8 cellular contexts compared by ENCODE assay signal in the genomic region with DNA sequence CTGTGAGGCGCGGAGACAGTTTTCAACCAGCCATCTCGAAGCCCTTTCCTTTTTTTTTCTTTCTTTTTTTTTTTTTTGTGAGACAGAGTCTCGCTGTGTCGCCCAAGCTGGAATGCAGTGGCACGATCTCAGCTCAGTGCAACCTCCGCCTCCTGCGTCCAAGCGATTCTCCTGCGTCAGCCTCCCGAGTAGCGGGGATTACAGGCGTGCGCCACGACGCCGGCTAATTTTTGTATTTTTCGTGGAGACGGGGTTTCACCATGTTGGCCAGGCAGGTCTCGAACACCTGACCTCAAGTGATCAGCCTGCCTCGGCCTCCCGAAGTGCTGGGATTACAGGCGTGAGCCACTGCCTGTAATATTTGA. TPM values are rescaled to one million over a fixed set of nuclear protein-coding genes. Genes with fewer than 3 reads are reported as not detected.
DNase-seq lines count a peak whose midpoint lies in the region; ATAC-seq, FAIRE-seq and TF ChIP-seq lines count a peak whose summit lies in the region.
"Not testable (repeated sequence)": the region's sequence is repeated elsewhere in the genome, so short reads cannot be mapped to it uniquely, and the experiment has no call there.

No MANE protein-coding gene starts in this region.

- in situ Hi-C loops in astrocyte of the spinal cord (cut with HindIII; ENCODE audit: low sequenced_read_pairs) = not testable (repeated sequence)

- not testable (repeated sequence) for TF ChIP-seq CTCF in AG04449 (IDR thresholded peaks at IDR 0.05; ENCODE audit: insufficient read depth, low read length, missing control alignments); WI38 (IDR thresholded peaks at IDR 0.05; ENCODE audit: low read depth, low read length); astrocyte of the spinal cord (IDR thresholded peaks at IDR 0.05; ENCODE audit: low read depth, low read length); esophagus muscularis mucosa (IDR thresholded peaks at IDR 0.05); keratinocyte (optimal IDR thresholded peaks at IDR 0.05 in 1 of 3, IDR thresholded peaks at IDR 0.05 in 1 of 3, conservative IDR thresholded peaks at IDR 0.05 in 1 of 3; ENCODE audit: extremely low read depth in 1 of 3, insufficient read depth in 2 of 3, low read length in 3 of 3); natural killer cell (IDR thresholded peaks at IDR 0.05); smooth muscle cell (IDR thresholded peaks at IDR 0.05; ENCODE audit: borderline replicate concordance, insufficient read depth, poor library complexity, severe bottlenecking)

- peaks cover 11% of the 10 kb centered on the region for H3K4me1 ChIP-seq in HUES64 (ENCODE audit: insufficient read depth, low read length)
- peaks cover 21 to 48% (median 45%) of the 10 kb centered on the region in 4 donors for H3K4me1 ChIP-seq in esophagus muscularis mucosa
- peaks cover 11% of the 10 kb centered on the region for H3K4me1 ChIP-seq in keratinocyte (ENCODE audit: control insufficient read depth, extremely low read depth, insufficient read depth, low read length)
- peaks cover 15% of the 10 kb centered on the region for H3K4me1 ChIP-seq in smooth muscle cell (ENCODE audit: low read depth)

- WGBS in HUES64 = 5% methylated on average over 21 of the region's 23 CpGs
- 12% methylated on average over 23 of the region's 23 CpGs for WGBS in esophagus muscularis mucosa
- 7% methylated on average over 23 of the region's 23 CpGs for WGBS in smooth muscle cell (ENCODE audit: low lambda C conversion rate)

- H3K9ac ChIP-seq in HUES64 (ENCODE audit: low read depth, low read length) = peak overlapping the region; percentile 78
- H3K9ac ChIP-seq in keratinocyte (ENCODE audit: control insufficient read depth, extremely low read depth, insufficient read depth, low read length) = peak overlapping the region; percentile 90
- peak overlapping the region; percentile 98 for H3K9ac ChIP-seq in smooth muscle cell (ENCODE audit: low read depth)

- not testable (repeated sequence) for ATAC-seq in natural killer cell

- dilution Hi-C loops in keratinocyte (cut with MboI; ENCODE audit: extremely low pct_ligation_motif_present, low sequenced_read_pairs) = not testable (repeated sequence)

- peak overlapping the region; percentile 68 for H3K4me3 ChIP-seq in AG04449 (ENCODE audit: low read depth, low read length)
- H3K4me3 ChIP-seq in HUES64 (ENCODE audit: low read length) = peak overlapping the region; percentile 65
- H3K4me3 ChIP-seq in WI38 (ENCODE audit: low read depth, low read length) = peak overlapping the region; percentile 68
- H3K4me3 ChIP-seq in astrocyte of the spinal cord (ENCODE audit: low read depth, low read length) = peak overlapping the region; percentile 55
- H3K4me3 ChIP-seq in esophagus muscularis mucosa = peak overlapping the region; percentile 80 to 94 (median 88)
- H3K4me3 ChIP-seq in keratinocyte (ENCODE audit: control insufficient read depth in 2 of 3, extremely low read depth in 1 of 3, insufficient read depth in 2 of 3, low read depth in 1 of 3, low read length in 3 of 3) = peak overlapping the region; percentile 50 to 75 (median 71)
- H3K4me3 ChIP-seq in smooth muscle cell = peak overlapping the region; percentile 75

- POLR2A ChIA-PET in AG04449 (lab: Yijun Ruan, JAX) = interaction anchor here (0.8 kb wide), 1 partner anchor 259 kb away, joined by 3 read pairs; no protein-coding TSS in a partner anchor

- CTCF ChIA-PET in AG04449 (lab: Yijun Ruan, JAX) = not testable (repeated sequence)

- peak overlapping the region; percentile 81 for H2AFZ ChIP-seq in keratinocyte (ENCODE audit: control insufficient read depth, low read length)
- peak overlapping the region; percentile 78 for H2AFZ ChIP-seq in smooth muscle cell (ENCODE audit: low read depth)

- FAIRE-seq in keratinocyte (lab: Jason Lieb, UNC) = not testable (repeated sequence)

- not testable (repeated sequence) for TF ChIP-seq POLR2A in esophagus muscularis mucosa (IDR thresholded peaks at IDR 0.05; ENCODE audit: low read depth)

- peak overlapping the region in 1 of 2 donors; percentile 84 for H3K27ac Mint-ChIP-seq in natural killer cell

- peaks cover 13% of the 10 kb centered on the region for H3F3A ChIP-seq in smooth muscle cell (ENCODE audit: low read depth)

- peaks cover 53 to 60% of the 10 kb centered on the region in 2 donors for H3K27me3 Mint-ChIP-seq in natural killer cell (ENCODE audit: low read depth in 2 of 2)

- not testable (repeated sequence) for H3K36me3 Mint-ChIP-seq in natural killer cell

- H3K9me1 ChIP-seq in keratinocyte (ENCODE audit: control insufficient read depth, extremely low read depth, insufficient read depth, low read length) = not testable (repeated sequence)

- H4K20me1 ChIP-seq in keratinocyte (ENCODE audit: control insufficient read depth, extremely low read depth, insufficient read depth, low read length) = not testable (repeated sequence)
- peaks cover 30% of the 10 kb centered on the region for H4K20me1 ChIP-seq in smooth muscle cell (ENCODE audit: low read depth)

- not testable (repeated sequence) for H3K9me3 ChIP-seq in HUES64 (ENCODE audit: insufficient read depth, low read depth, low read length); esophagus muscularis mucosa; keratinocyte (ENCODE audit: control insufficient read depth, low read depth, low read length); smooth muscle cell (replicated peaks; ENCODE audit: low read depth)

- H3K27ac ChIP-seq in HUES64 (ENCODE audit: low read depth, low read length) = not testable (repeated sequence)
- H3K27ac ChIP-seq in esophagus muscularis mucosa (replicated peaks in 1 of 4) (peak overlapping the region; percentile 94 to 96 (median 95)), keratinocyte (ENCODE audit: control insufficient read depth, insufficient read depth, low read length) (peak overlapping the region; percentile 86), smooth muscle cell (ENCODE audit: low read depth) (peak overlapping the region; percentile 89)

- H3K36me3 ChIP-seq in HUES64 (ENCODE audit: insufficient read depth, low read length); smooth muscle cell (ENCODE audit: low read depth): not testable (repeated sequence)
- H3K36me3 ChIP-seq in esophagus muscularis mucosa (peaks cover 0 to 27% (median 18%) of the 10 kb centered on the region in 4 donors), keratinocyte (ENCODE audit: control insufficient read depth in 2 of 2, extremely low read depth in 1 of 2, insufficient read depth in 2 of 2, low read length in 2 of 2) (peaks cover 4 to 13% of the 10 kb centered on the region in 2 experiments)

- intact Hi-C loops in esophagus muscularis mucosa (cut with DNase I) = loop anchor here (1.0 to 2.0 kb wide), 2 partner anchors 147 to 652 kb away; no protein-coding TSS in a partner anchor
- intact Hi-C loops in natural killer cell (cut with micrococcal nuclease) = not testable (repeated sequence)

- not testable (repeated sequence) for DNase-seq in AG04449 (ENCODE audit: low read depth, low spot score); astrocyte of the spinal cord (ENCODE audit: low read depth, low spot score); esophagus muscularis mucosa (ENCODE audit: extremely low spot score); keratinocyte (ENCODE audit: low read depth, low spot score); natural killer cell; smooth muscle cell (lab: John Stamatoyannopoulos, UW; ENCODE audit: unreplicated experiment)

- H3K4me2 ChIP-seq in keratinocyte (ENCODE audit: control insufficient read depth, extremely low read depth, insufficient read depth, low read depth, low read length) (peak overlapping the region; percentile 93), smooth muscle cell (peak overlapping the region; percentile 92)

- peaks cover 20 to 28% of the 10 kb centered on the region in 2 donors for H3K4me1 Mint-ChIP-seq in natural killer cell

- peaks cover 67% of the 10 kb centered on the region for H3K27me3 ChIP-seq in HUES64 (ENCODE audit: insufficient read depth, low read length)
- H3K27me3 ChIP-seq in esophagus muscularis mucosa; keratinocyte (ENCODE audit: control insufficient read depth, extremely low read depth, insufficient read depth, low read length): not testable (repeated sequence)
- H3K27me3 ChIP-seq in smooth muscle cell (ENCODE audit: low read depth) = peaks cover 15% of the 10 kb centered on the region

- peak; percentile 36 for TF ChIP-seq EP300 in esophagus muscularis mucosa (IDR thresholded peaks at IDR 0.05)

- H3K4me3 Mint-ChIP-seq in natural killer cell = peak overlapping the region; percentile 76

- H3K79me2 ChIP-seq in keratinocyte (ENCODE audit: control insufficient read depth, insufficient read depth, low read length) = peaks cover 37% of the 10 kb centered on the region
- not testable (repeated sequence) for H3K79me2 ChIP-seq in smooth muscle cell (ENCODE audit: low read depth)

- H3K9me3 Mint-ChIP-seq in natural killer cell = not testable (repeated sequence)

RNA-seq across cellular contexts. Expression of a gene that starts 1.0 kb away (rescaled TPM):
- 1.5 TPM for polyA plus RNA-seq in HUES64 (2013, experiment 1 of 2)
- 1.7 TPM for polyA plus RNA-seq in HUES64 (2013, experiment 2 of 2)
- total RNA-seq in esophagus muscularis mucosa (10 to 100 TPM; 41.9 to 87.5 (median 63.7) TPM), natural killer cell (100 to 1,000 TPM in 1 of 3 donors, 10 to 100 TPM in 2; 29.8 to 162 (median 29.8) TPM), smooth muscle cell (33.3 and 43.6 TPM in 2 replicates)
- polyA plus RNA-seq in keratinocyte (14.9 to 37.1 TPM (median 31.5 TPM) in 3 replicates), smooth muscle cell (5.1 and 13.6 TPM in 2 replicates)
- polyA plus RNA-seq in keratinocyte (2011; ENCODE audit: low read depth) = 67.2 TPM
- polyA plus RNA-seq in keratinocyte (2011; cell fraction: cytosol; rRNA removed) = 18.0 and 23.0 TPM in 2 replicates
- polyA plus RNA-seq in keratinocyte (2011; cell fraction: nucleus; rRNA removed) = 61.1 and 62.6 TPM in 2 replicates
- 23.9 and 198 TPM in 2 replicates for polyA plus RNA-seq in keratinocyte (2012; ENCODE audit: low replicate concordance)
- 12.3 to 19.4 TPM (median 13.0 TPM) in 3 replicates for polyA minus RNA-seq in keratinocyte
- 38.8 TPM for polyA minus RNA-seq in keratinocyte (2011; cell fraction: cytosol; rRNA and poly(A)+ RNA removed)
- 40.1 and 45.6 TPM in 2 replicates for polyA minus RNA-seq in keratinocyte (2011; cell fraction: nucleus; rRNA and poly(A)+ RNA removed)
